In the genomic region with DNA sequence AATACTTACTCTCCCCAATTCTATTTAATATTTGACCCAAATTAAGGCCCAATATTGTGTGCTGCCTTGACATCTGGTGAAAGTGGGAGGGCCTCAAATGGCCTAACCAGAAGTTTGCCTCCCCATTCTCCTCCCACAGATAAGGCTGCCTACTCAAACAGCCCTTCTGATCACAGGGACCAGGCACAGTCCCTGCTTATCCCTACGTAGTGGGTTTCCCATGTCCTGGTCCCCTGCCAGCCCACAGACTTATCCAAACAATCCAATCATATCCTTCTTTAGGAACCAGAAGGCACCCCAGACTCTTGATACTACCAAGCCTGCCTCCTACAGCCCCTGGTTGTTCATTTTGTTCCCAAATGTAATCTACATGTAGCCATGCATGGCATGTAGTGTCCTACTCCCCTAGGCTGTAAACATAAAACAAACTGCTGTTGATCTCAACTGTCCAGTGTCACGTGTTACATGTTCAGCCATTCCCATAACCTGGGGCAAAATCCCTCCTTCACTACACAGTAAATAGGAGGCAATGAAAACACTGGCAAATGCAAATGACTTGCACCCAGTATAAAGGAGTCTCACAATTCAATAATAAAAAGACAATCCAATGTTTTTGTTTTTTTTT, we compare ENCODE assay signal across 22 cellular contexts. TPM values are rescaled to one million over a fixed set of nuclear protein-coding genes. Genes with fewer than 3 reads are reported as not detected.
DNase-seq lines count a peak whose midpoint lies in the region; ATAC-seq and TF ChIP-seq lines count a peak whose summit lies in the region.
"Had no signal": no experiment of that assay in that cellular context is flagged by ENCODE, and none has a peak within 500 bp of the region (broad histone marks: within the 10 kb centered on the region; RNA-seq: fewer than 3 reads in every experiment).

No MANE protein-coding gene starts in this region.

- no peaks in the 10 kb centered on the region for H3K9me2 ChIP-seq in Karpas-422 (replicated peaks; ENCODE audit: insufficient read depth, low read length)

- peaks cover 2% of the 10 kb centered on the region for H4K20me1 ChIP-seq in osteoblast (ENCODE audit: insufficient read depth, low read length)
- no peaks in the 10 kb centered on the region for H4K20me1 ChIP-seq in Karpas-422 (ENCODE audit: insufficient read depth, low read depth, low read length)

- POLR2A ChIA-PET in Caco-2 (lab: Charles Lee), result no interaction called here

- no TSS peak for BruUV-seq in Caco-2 (replicated peaks; lab: Mats Ljungman, UMichigan)

- H3K9me3 Mint-ChIP-seq in Caco-2 (ENCODE audit: unreplicated experiment), result no peaks in the 10 kb centered on the region
- no peaks in the 10 kb centered on the region for H3K9me3 Mint-ChIP-seq in HFFc6
- H3K9me3 Mint-ChIP-seq in endodermal cell, result no peaks in the 10 kb centered on the region

- H3K9ac ChIP-seq in endodermal cell (ENCODE audit: extremely low read depth, low read length, poor library complexity, severe bottlenecking) (no peak overlapping the region), Karpas-422 (ENCODE audit: low read length) (no peak overlapping the region)

- no peak overlapping the region for H2AFZ ChIP-seq in osteoblast (ENCODE audit: low read length)
- no peak overlapping the region for H2AFZ ChIP-seq in Karpas-422 (ENCODE audit: low read length)

- H3K4me1 ChIP-seq in Caco-2 (no peaks in the 10 kb centered on the region), endodermal cell (ENCODE audit: control insufficient read depth, insufficient read depth, low read length) (no peaks in the 10 kb centered on the region), osteoblast (ENCODE audit: insufficient read depth, low read length) (no peaks in the 10 kb centered on the region), Karpas-422 (ENCODE audit: low read length) (no peaks in the 10 kb centered on the region)
- H3K4me1 ChIP-seq: lower lobe of right lung, uterus had no signal

- H3K27ac ChIP-seq in endodermal cell (ENCODE audit: low read depth, low read length), result no peak overlapping the region
- no peak overlapping the region for H3K27ac ChIP-seq in osteoblast (ENCODE audit: low read depth, low read length)
- H3K27ac ChIP-seq in Karpas-422 (ENCODE audit: low read length), result no peak overlapping the region
- H3K27ac ChIP-seq: cardiac muscle cell, coronary artery, lower lobe of right lung, RWPE1, uterus, WERI-Rb-1 had no signal

- CTCF ChIA-PET in Caco-2 (lab: Charles Lee), result interaction anchor here (0.5 kb wide), 1 partner anchor 46 kb away, joined by 8 read pairs; no protein-coding TSS in a partner anchor

- H3K36me3 ChIP-seq in Caco-2 (ENCODE audit: control insufficient read depth, insufficient read depth, low read length) (no peaks in the 10 kb centered on the region), endodermal cell (ENCODE audit: control insufficient read depth, insufficient read depth, low read length) (peaks cover 59% of the 10 kb centered on the region), osteoblast (ENCODE audit: insufficient read depth, low read length) (peaks cover 10% of the 10 kb centered on the region), Karpas-422 (ENCODE audit: insufficient read depth, low read length) (no peaks in the 10 kb centered on the region)
- H3K36me3 ChIP-seq: cardiac muscle cell, uterus, WERI-Rb-1 had no signal

- H3K79me2 ChIP-seq in osteoblast (ENCODE audit: insufficient read depth, low read length), result peaks cover 69% of the 10 kb centered on the region
- H3K79me2 ChIP-seq in Karpas-422 (ENCODE audit: low read length), result peaks cover 64% of the 10 kb centered on the region

- no peaks in the 10 kb centered on the region for H3K27me3 Mint-ChIP-seq in Caco-2 (ENCODE audit: insufficient read depth, unreplicated experiment)
- no peaks in the 10 kb centered on the region for H3K27me3 Mint-ChIP-seq in HFFc6 (ENCODE audit: insufficient read depth)
- H3K27me3 Mint-ChIP-seq in endodermal cell (ENCODE audit: insufficient read depth), result no peaks in the 10 kb centered on the region
- H3K27me3 Mint-ChIP-seq: activated naive CD8-positive, alpha-beta T cell had no signal

- no peak for ATAC-seq in HG02970 (IDR thresholded peaks at IDR 0.05; ENCODE audit: low FRiP score, unreplicated experiment)
- ATAC-seq: lower lobe of right lung, SK-N-SH treated with all-trans-retinoic acid at 6 μM for 48 hours had no signal

- H3K36me3 Mint-ChIP-seq in Caco-2 (ENCODE audit: insufficient read depth, unreplicated experiment) (peaks cover 49% of the 10 kb centered on the region), HFFc6 (ENCODE audit: low read depth) (peaks cover 35% of the 10 kb centered on the region), endodermal cell (ENCODE audit: low read depth) (peaks cover 48% of the 10 kb centered on the region)

- no peak overlapping the region for H3K4me3 ChIP-seq in Caco-2 (ENCODE audit: low read depth, low read length)
- H3K4me3 ChIP-seq in endodermal cell (ENCODE audit: low read length), result no peak overlapping the region
- H3K4me3 ChIP-seq in osteoblast (ENCODE audit: insufficient read depth, low read length), result no peak overlapping the region
- H3K4me3 ChIP-seq in Karpas-422 (ENCODE audit: low read length), result no peak overlapping the region
- H3K4me3 ChIP-seq: cardiac muscle cell, coronary artery, lower lobe of right lung, uterus had no signal

- peaks cover 3% of the 10 kb centered on the region; the same call in 1 of the 2 replicates for H3K9me3 ChIP-seq in Caco-2
- H3K9me3 ChIP-seq in endodermal cell (ENCODE audit: control insufficient read depth, low read length), result no peaks in the 10 kb centered on the region
- no peaks in the 10 kb centered on the region for H3K9me3 ChIP-seq in osteoblast (ENCODE audit: low read depth, low read length)
- H3K9me3 ChIP-seq in Karpas-422 (ENCODE audit: low read length), result no peaks in the 10 kb centered on the region
- H3K9me3 ChIP-seq: lower lobe of right lung, uterus had no signal

- 89 to 94% methylated on average over 1 to 2 of the region's 2 CpGs for WGBS in endodermal cell (ENCODE audit: insufficient coverage in 1 of 2, insufficient read length in 1 of 2), 2 experiments

- TF ChIP-seq CTCF in Caco-2 (IDR thresholded peaks at IDR 0.05; ENCODE audit: insufficient read depth in 1 of 2, low read depth in 1 of 2, low read length in 1 of 2, severe bottlenecking in 1 of 2, unreplicated experiment in 1 of 2) (no peak), HFFc6 (IDR thresholded peaks at IDR 0.05) (no peak), endodermal cell (conservative IDR thresholded peaks at IDR 0.05) (no peak), osteoblast (IDR thresholded peaks at IDR 0.05; ENCODE audit: extremely low read depth, low read depth, low read length) (no peak)

- H3K4me2 ChIP-seq in osteoblast (ENCODE audit: insufficient read depth, low read length) (no peak overlapping the region), Karpas-422 (ENCODE audit: low read depth, low read length, poor library complexity, severe bottlenecking) (no peak overlapping the region)

- H3K27me3 ChIP-seq in Caco-2 (replicated peaks; ENCODE audit: control insufficient read depth, insufficient read depth, low read length) (no peaks in the 10 kb centered on the region), endodermal cell (ENCODE audit: control insufficient read depth, insufficient read depth, low read length, poor library complexity, severe bottlenecking) (no peaks in the 10 kb centered on the region), osteoblast (ENCODE audit: insufficient read depth, low read length) (no peaks in the 10 kb centered on the region), Karpas-422 (ENCODE audit: low read length) (no peaks in the 10 kb centered on the region)
- H3K27me3 ChIP-seq: cardiac muscle cell, uterus had no signal

- peak overlapping the region; percentile 40 for H3K27ac Mint-ChIP-seq in Caco-2 (ENCODE audit: unreplicated experiment)
- H3K27ac Mint-ChIP-seq in HFFc6, result peak overlapping the region; percentile 20; the same call in 1 of the 2 replicates
- H3K27ac Mint-ChIP-seq in endodermal cell, result peak overlapping the region; percentile 57
- H3K27ac Mint-ChIP-seq: activated naive CD8-positive, alpha-beta T cell had no signal

- DNase-seq in Caco-2 (no peak), HFFc6 (no peak), endodermal cell (peak; percentile 57), osteoblast (ENCODE audit: insufficient read length, low spot score, missing footprints) (peak; percentile 6), Karpas-422 (no peak)
- no peak for DNase-seq in stimulated activated naive CD4-positive, alpha-beta T cell (lab: John Stamatoyannopoulos, UW)
- DNase-seq in stimulated activated CD4-positive, alpha-beta T cell treated with anti-CD3 and anti-CD28 coated beads, Interleukin-2, amount 100 ng/mL, for 48 hours, result no peak
- DNase-seq: aorta; C1 segment of cervical spinal cord; lower lobe of right lung; NCI-H1694 treated with DMSO at 0.1 percent for 48 hours; NCI-H2227 treated with DMSO at 0.1 percent for 48 hours; NCI-H69; stimulated activated CD4-positive, alpha-beta T cell treated with anti-CD3 and anti-CD28 coated beads, Interleukin-1b, Interleukin-23, amount 100 ng/mL, for 48 hours; uterus; WERI-Rb-1 had no signal

- intact Hi-C loops in Caco-2 (cut with micrococcal nuclease; ENCODE audit: unreplicated experiment), result no loop called here

- H3K4me3 Mint-ChIP-seq in Caco-2 (ENCODE audit: unreplicated experiment) (no peak overlapping the region), HFFc6 (no peak overlapping the region), endodermal cell (no peak overlapping the region)
- H3K4me3 Mint-ChIP-seq: activated naive CD8-positive, alpha-beta T cell had no signal

- H3K4me1 Mint-ChIP-seq in Caco-2 (ENCODE audit: low read depth, unreplicated experiment) (no peaks in the 10 kb centered on the region), HFFc6 (ENCODE audit: low read depth) (peaks cover 19% of the 10 kb centered on the region), endodermal cell (peaks cover 6% of the 10 kb centered on the region)

RNA-seq across cellular contexts. Expression of a gene that starts 49.3 kb away (rescaled TPM):
- total RNA-seq in Caco-2 (2022) (68.9 TPM in 2 replicates), endodermal cell (10 to 100 TPM; 28.2 to 32.5 TPM), osteoblast (32.9 and 40.7 TPM in 2 replicates)
- total RNA-seq in HFFc6 (2021; fragmentation: NEBNext Ultra II Directional; extraction: Animal tissue kit (Norgen Biotek cat#: 25700)), result 10 to 100 TPM; 40.7 to 45.2 (median 44.1) TPM
- polyA plus RNA-seq in endodermal cell (2013, experiment 1 of 2), result 12.3 TPM
- 16.5 TPM for polyA plus RNA-seq in endodermal cell (2013, experiment 2 of 2)
- total RNA-seq in Karpas-422 (2014; rRNA removed; shearing (Covaris generic); ENCODE audit: low replicate concordance), result 4.8 and 9.2 TPM in 2 replicates

Comparison
In these comparisons a context has a peak if more than half of its experiments do, and no peak if none do; other contexts are left out.
1. DNase-seq: peak in endodermal cell (single experiment) and osteoblast (single experiment); none in Caco-2 (0 of 2), HFFc6 (single experiment), stimulated activated naive CD4-positive, alpha-beta T cell (0 of 6), stimulated activated CD4-positive, alpha-beta T cell treated with anti-CD3 and anti-CD28 coated beads, Interleukin-2, amount 100 ng/mL, for 48 hours (0 of 2) and Karpas-422 (single experiment).
2. Peak in every context shown above with its lines, with median percentiles within 50 percentile points of each other: H3K27ac Mint-ChIP-seq.